8 cellular contexts compared by ENCODE assay signal in the genomic region with DNA sequence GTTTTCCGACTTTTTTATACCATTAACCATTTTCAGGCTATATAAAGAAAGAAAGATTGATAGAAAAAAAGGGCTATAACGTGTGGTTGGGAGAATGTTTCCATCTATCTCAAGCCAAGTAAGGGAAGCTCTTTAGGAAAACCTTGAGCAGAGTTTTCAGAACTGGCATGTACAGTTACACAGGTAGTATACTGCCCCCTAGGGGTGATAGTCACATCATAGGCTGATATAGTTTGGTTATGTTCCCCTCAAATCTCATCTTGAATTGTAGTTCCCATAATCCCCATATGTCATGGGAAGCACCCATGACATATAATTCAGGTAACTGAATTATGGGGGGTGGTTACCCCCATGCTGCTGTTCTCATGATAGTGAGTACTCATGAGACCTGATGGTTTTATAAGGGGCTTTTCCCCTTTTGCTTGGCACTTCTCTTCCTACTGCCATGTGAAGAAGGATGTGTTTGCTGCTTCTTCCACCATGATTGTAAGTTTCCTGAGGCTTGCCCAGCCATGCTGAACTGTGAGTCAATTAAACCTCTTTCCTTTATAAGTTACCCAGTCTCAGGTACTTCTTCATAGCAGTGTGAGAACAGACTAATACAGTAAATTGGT.
DNase-seq lines count a peak whose midpoint lies in the region; ATAC-seq, FAIRE-seq and TF ChIP-seq lines count a peak whose summit lies in the region.

No MANE protein-coding gene starts in this region.

- H2AFZ ChIP-seq in GM12878 (ENCODE audit: control insufficient read depth, low read depth, low read length), result no peak overlapping the region

- TF ChIP-seq CTCF in GM12873 (IDR thresholded peaks at IDR 0.05; ENCODE audit: insufficient read depth, low read depth, low read length, missing control alignments) (peak; percentile 72), GM12878 (IDR thresholded peaks at IDR 0.05 in 2 of 3, conservative IDR thresholded peaks at IDR 0.05 in 1 of 3; ENCODE audit: control insufficient read depth in 2 of 3, extremely low read depth in 1 of 3, insufficient read depth in 1 of 3, low read depth in 3 of 3, low read length in 3 of 3) (peak; percentile 58 to 61 (median 60)), mesothelial cell of epicardium (IDR thresholded peaks at IDR 0.05; ENCODE audit: unreplicated experiment) (peak; percentile 66), vagina (IDR thresholded peaks at IDR 0.05) (peak in 1 of 3 experiments; percentile 25)

- no peak overlapping the region for H3K27ac ChIP-seq in CD4-positive, CD25-positive, alpha-beta regulatory T cell (ENCODE audit: insufficient read depth, low read length, poor library complexity, severe bottlenecking)
- H3K27ac ChIP-seq in GM12878 (ENCODE audit: control insufficient read depth, insufficient read depth), result no peak overlapping the region
- no peak overlapping the region for H3K27ac ChIP-seq in caudate nucleus (ENCODE audit: low read depth, low read length)
- no peak overlapping the region for H3K27ac ChIP-seq in vagina

- H3K9ac ChIP-seq in GM12878 (ENCODE audit: control insufficient read depth, insufficient read depth, low read length), result no peak overlapping the region

- no peaks in the 10 kb centered on the region for H3K36me3 Mint-ChIP-seq in CD4-positive, CD25-positive, alpha-beta regulatory T cell
- no peaks in the 10 kb centered on the region for H3K36me3 Mint-ChIP-seq in mesothelial cell of epicardium

- no peaks in the 10 kb centered on the region for H3K4me1 ChIP-seq in CD4-positive, CD25-positive, alpha-beta regulatory T cell (ENCODE audit: control insufficient read depth, insufficient read depth, low read length, poor library complexity, severe bottlenecking)
- H3K4me1 ChIP-seq in GM12878 (ENCODE audit: control insufficient read depth, insufficient read depth, low read length), result no peaks in the 10 kb centered on the region
- H3K4me1 ChIP-seq in vagina, result no peaks in the 10 kb centered on the region

- intact Hi-C loops in GM12878 (cut with micrococcal nuclease; ENCODE audit: unreplicated experiment), result loop anchor here (1.0 to 10.0 kb wide), 6 partner anchors 74 to 1063 kb away; no protein-coding TSS in a partner anchor
- intact Hi-C loops in vagina (cut with DNase I), result no loop called here

- BruUV-seq in GM12878 (replicated peaks; lab: Mats Ljungman, UMichigan), result no TSS peak

- H3K9me3 Mint-ChIP-seq in CD4-positive, CD25-positive, alpha-beta regulatory T cell, result no peaks in the 10 kb centered on the region
- peaks cover 3% of the 10 kb centered on the region for H3K9me3 Mint-ChIP-seq in mesothelial cell of epicardium

- no peak overlapping the region for H3K4me3 Mint-ChIP-seq in CD4-positive, CD25-positive, alpha-beta regulatory T cell
- no peak overlapping the region for H3K4me3 Mint-ChIP-seq in mesothelial cell of epicardium

- CTCF ChIA-PET in GM12878 (lab: Yijun Ruan, JAX), result interaction anchor here (0.7 to 7.7 kb wide), 19 partner anchors 8 to 210 kb away, joined by 3 to 314 read pairs (median 5); no protein-coding TSS in a partner anchor

- peak; percentile 62 to 63 for ATAC-seq in CD4-positive, CD25-positive, alpha-beta regulatory T cell (ENCODE audit: low read depth in 2 of 2)
- ATAC-seq in HG02588 (IDR thresholded peaks at IDR 0.05; ENCODE audit: unreplicated experiment), result peak; percentile 63
- peak; percentile 93 for ATAC-seq in GM12878

- POLR2A ChIA-PET in GM12878 (lab: Charles Lee), result interaction anchor here (1.3 kb wide), 1 partner anchor 125 kb away, joined by 5 read pairs; no protein-coding TSS in a partner anchor

- SMC1A ChIA-PET in GM12878 (lab: Charles Lee; ENCODE audit: uncharacterized antibody, unreplicated experiment), result interaction anchor here (0.6 to 25.0 kb wide), 14 partner anchors 9 to 151 kb away, joined by 3 to 727 read pairs (median 6); no protein-coding TSS in a partner anchor

- H3K4me1 Mint-ChIP-seq in CD4-positive, CD25-positive, alpha-beta regulatory T cell, result peaks cover 0 to 19% (median 0%) of the 10 kb centered on the region in 4 donors
- no peaks in the 10 kb centered on the region for H3K4me1 Mint-ChIP-seq in mesothelial cell of epicardium

- FAIRE-seq in GM12878 (lab: Jason Lieb, UNC), result peak; percentile 71

- no peak overlapping the region for H3K4me3 ChIP-seq in CD4-positive, CD25-positive, alpha-beta regulatory T cell (ENCODE audit: low read depth, low read length)
- H3K4me3 ChIP-seq in GM12878 (no peak overlapping the region), vagina (no peak overlapping the region)

- H3K79me2 ChIP-seq in GM12878 (ENCODE audit: control insufficient read depth, insufficient read depth, low read length), result no peaks in the 10 kb centered on the region

- H3K27ac Mint-ChIP-seq in CD4-positive, CD25-positive, alpha-beta regulatory T cell, result no peak overlapping the region
- no peak overlapping the region for H3K27ac Mint-ChIP-seq in mesothelial cell of epicardium

- peak; percentile 89 for TF ChIP-seq RAD21 in GM12878 (IDR thresholded peaks at IDR 0.05; ENCODE audit: insufficient read depth, low read depth, low read length)

- no peak for TF ChIP-seq EP300 in GM12878 (IDR thresholded peaks at IDR 0.05; ENCODE audit: borderline replicate concordance in 1 of 2, control insufficient read depth in 1 of 2, low read depth in 2 of 2, low read length in 2 of 2)

- peak; percentile 9 to 70 (median 69) for DNase-seq in CD4-positive, CD25-positive, alpha-beta regulatory T cell
- peak; percentile 29 for DNase-seq in NCI-H1048 (lab: John Stamatoyannopoulos, UW)
- no peak for DNase-seq in GM12878 (ENCODE audit: low read depth, low spot score)
- no peak for DNase-seq in mesothelial cell of epicardium (ENCODE audit: low spot score in 2 of 2, unreplicated experiment in 2 of 2)
- DNase-seq in caudate nucleus (lab: John Stamatoyannopoulos, UW), result no peak
- no peak for DNase-seq in vagina (ENCODE audit: extremely low spot score in 2 of 2)

- peaks cover 2% of the 10 kb centered on the region for H3K27me3 ChIP-seq in CD4-positive, CD25-positive, alpha-beta regulatory T cell (ENCODE audit: control insufficient read depth, insufficient read depth, low read length)
- H3K27me3 ChIP-seq in GM12878 (replicated peaks in 1 of 2; ENCODE audit: control insufficient read depth in 2 of 2, insufficient read depth in 2 of 2, low read length in 1 of 2), result no peaks in the 10 kb centered on the region
- H3K27me3 ChIP-seq in vagina, result no peaks in the 10 kb centered on the region

- no peak overlapping the region for H3K4me2 ChIP-seq in GM12878 (ENCODE audit: control insufficient read depth, insufficient read depth)

- WGBS in GM12878 (ENCODE audit: insufficient coverage, insufficient replicate concordance, low lambda C conversion rate, missing lambda C conversion rate), result 0% methylated on average over 2 of the region's 2 CpGs

- TF ChIP-seq POLR2A in GM12878 (IDR thresholded peaks at IDR 0.05; ENCODE audit: low read depth, low read length) (no peak), vagina (IDR thresholded peaks at IDR 0.05) (no peak)

- H3K36me3 ChIP-seq in CD4-positive, CD25-positive, alpha-beta regulatory T cell (ENCODE audit: control insufficient read depth, insufficient read depth, low read length), result no peaks in the 10 kb centered on the region
- H3K36me3 ChIP-seq in GM12878 (ENCODE audit: control insufficient read depth in 2 of 2, insufficient read depth in 2 of 2, low read length in 1 of 2) (no peaks in the 10 kb centered on the region), vagina (no peaks in the 10 kb centered on the region)

- no peaks in the 10 kb centered on the region for H3K9me3 ChIP-seq in CD4-positive, CD25-positive, alpha-beta regulatory T cell (ENCODE audit: control insufficient read depth in 2 of 2, low read length in 2 of 2)
- H3K9me3 ChIP-seq in GM12878 (replicated peaks; ENCODE audit: control insufficient read depth, insufficient read depth, low read length) (no peaks in the 10 kb centered on the region; the same call in 2 of the 3 replicates), vagina (no peaks in the 10 kb centered on the region)

- peaks cover 5% of the 10 kb centered on the region for H3K27me3 Mint-ChIP-seq in CD4-positive, CD25-positive, alpha-beta regulatory T cell
- H3K27me3 Mint-ChIP-seq in mesothelial cell of epicardium (ENCODE audit: low read depth), result peaks cover 1% of the 10 kb centered on the region

- in situ Hi-C loops in GM12878 (cut with MboI), result no loop called here

- no peaks in the 10 kb centered on the region for H4K20me1 ChIP-seq in GM12878 (ENCODE audit: control insufficient read depth, insufficient read depth)

- RAD21 ChIA-PET in GM12878 (lab: Charles Lee; ENCODE audit: unreplicated experiment), result interaction anchor here (0.7 to 9.3 kb wide), 8 partner anchors 8 to 127 kb away, joined by 3 to 247 read pairs (median 4); no protein-coding TSS in a partner anchor

TF ChIP-seq in GM12878, 131 proteins besides CTCF, POLR2A, EP300 and RAD21:
- TF ChIP-seq RB1 (IDR thresholded peaks at IDR 0.05; ENCODE audit: borderline replicate concordance) (no peak), SMC3 (IDR thresholded peaks at IDR 0.05; ENCODE audit: borderline replicate concordance, low read length) (peak; percentile 81)

Comparison
In these comparisons a context has a peak if more than half of its experiments do, and no peak if none do; other contexts are left out.
1. DNase-seq: peak in CD4-positive, CD25-positive, alpha-beta regulatory T cell (3 of 3) and NCI-H1048 (single experiment); none in GM12878 (single experiment), mesothelial cell of epicardium (0 of 2), caudate nucleus (0 of 61) and vagina (0 of 2).
2. Peak in every context shown above with its lines, with median percentiles within 50 percentile points of each other: ATAC-seq.